ENCODE assay signal across 1 cellular context in the genomic region with DNA sequence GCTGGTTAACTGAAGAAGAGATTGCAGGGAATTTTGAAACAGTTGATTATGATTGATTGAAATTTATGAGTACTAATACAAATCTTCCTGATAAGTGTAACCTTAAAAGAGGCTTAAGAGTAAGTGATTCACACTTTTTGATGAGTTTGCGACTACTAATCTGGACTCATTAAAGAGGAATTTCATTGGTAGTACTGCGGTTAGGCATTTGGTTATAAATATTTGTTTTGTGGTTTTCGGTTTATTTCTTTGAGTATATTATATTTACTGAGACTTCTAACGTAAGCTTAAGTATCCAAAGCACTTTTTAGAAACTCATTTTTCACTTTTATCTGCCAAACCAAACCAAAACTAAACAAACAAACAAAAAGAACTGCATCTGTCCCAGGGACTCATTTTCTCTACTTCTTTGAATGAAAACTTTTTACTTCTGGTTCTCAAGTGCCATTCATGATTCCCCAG.
TF ChIP-seq lines count a peak whose summit lies in the region.

No MANE protein-coding gene starts in this region.

TF ChIP-seq in HEK293, 187 proteins besides CTCF, POLR2A, EP300 and RAD21 (continued from another document and continues in another):
- TF ChIP-seq, protein P1, sequence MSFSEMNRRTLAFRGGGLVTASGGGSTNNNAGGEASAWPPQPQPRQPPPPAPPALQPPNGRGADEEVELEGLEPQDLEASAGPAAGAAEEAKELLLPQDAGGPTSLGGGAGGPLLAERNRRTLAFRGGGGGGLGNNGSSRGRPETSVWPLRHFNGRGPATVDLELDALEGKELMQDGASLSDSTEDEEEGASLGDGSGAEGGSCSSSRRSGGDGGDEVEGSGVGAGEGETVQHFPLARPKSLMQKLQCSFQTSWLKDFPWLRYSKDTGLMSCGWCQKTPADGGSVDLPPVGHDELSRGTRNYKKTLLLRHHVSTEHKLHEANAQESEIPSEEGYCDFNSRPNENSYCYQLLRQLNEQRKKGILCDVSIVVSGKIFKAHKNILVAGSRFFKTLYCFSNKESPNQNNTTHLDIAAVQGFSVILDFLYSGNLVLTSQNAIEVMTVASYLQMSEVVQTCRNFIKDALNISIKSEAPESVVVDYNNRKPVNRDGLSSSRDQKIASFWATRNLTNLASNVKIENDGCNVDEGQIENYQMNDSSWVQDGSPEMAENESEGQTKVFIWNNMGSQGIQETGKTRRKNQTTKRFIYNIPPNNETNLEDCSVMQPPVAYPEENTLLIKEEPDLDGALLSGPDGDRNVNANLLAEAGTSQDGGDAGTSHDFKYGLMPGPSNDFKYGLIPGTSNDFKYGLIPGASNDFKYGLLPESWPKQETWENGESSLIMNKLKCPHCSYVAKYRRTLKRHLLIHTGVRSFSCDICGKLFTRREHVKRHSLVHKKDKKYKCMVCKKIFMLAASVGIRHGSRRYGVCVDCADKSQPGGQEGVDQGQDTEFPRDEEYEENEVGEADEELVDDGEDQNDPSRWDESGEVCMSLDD (tag by site-specific recombination; IDR thresholded peaks at IDR 0.05) = no peak
- TF ChIP-seq, protein P2, sequence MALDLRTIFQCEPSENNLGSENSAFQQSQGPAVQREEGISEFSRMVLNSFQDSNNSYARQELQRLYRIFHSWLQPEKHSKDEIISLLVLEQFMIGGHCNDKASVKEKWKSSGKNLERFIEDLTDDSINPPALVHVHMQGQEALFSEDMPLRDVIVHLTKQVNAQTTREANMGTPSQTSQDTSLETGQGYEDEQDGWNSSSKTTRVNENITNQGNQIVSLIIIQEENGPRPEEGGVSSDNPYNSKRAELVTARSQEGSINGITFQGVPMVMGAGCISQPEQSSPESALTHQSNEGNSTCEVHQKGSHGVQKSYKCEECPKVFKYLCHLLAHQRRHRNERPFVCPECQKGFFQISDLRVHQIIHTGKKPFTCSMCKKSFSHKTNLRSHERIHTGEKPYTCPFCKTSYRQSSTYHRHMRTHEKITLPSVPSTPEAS (tag by site-specific recombination; IDR thresholded peaks at IDR 0.05) = 0 out of 2 replicates have a peak, but pooled peaks have one; percentile 9
- TF ChIP-seq RBAK (tag by site-specific recombination; IDR thresholded peaks at IDR 0.05) = no peak
- TF ChIP-seq, protein P3, sequence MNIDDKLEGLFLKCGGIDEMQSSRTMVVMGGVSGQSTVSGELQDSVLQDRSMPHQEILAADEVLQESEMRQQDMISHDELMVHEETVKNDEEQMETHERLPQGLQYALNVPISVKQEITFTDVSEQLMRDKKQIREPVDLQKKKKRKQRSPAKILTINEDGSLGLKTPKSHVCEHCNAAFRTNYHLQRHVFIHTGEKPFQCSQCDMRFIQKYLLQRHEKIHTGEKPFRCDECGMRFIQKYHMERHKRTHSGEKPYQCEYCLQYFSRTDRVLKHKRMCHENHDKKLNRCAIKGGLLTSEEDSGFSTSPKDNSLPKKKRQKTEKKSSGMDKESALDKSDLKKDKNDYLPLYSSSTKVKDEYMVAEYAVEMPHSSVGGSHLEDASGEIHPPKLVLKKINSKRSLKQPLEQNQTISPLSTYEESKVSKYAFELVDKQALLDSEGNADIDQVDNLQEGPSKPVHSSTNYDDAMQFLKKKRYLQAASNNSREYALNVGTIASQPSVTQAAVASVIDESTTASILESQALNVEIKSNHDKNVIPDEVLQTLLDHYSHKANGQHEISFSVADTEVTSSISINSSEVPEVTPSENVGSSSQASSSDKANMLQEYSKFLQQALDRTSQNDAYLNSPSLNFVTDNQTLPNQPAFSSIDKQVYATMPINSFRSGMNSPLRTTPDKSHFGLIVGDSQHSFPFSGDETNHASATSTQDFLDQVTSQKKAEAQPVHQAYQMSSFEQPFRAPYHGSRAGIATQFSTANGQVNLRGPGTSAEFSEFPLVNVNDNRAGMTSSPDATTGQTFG (tag by site-specific recombination; IDR thresholded peaks at IDR 0.05; ENCODE audit: borderline replicate concordance) = no peak
- TF ChIP-seq ZNF302 (tag by site-specific recombination; IDR thresholded peaks at IDR 0.05; ENCODE audit: low read depth) = no peak
- TF ChIP-seq ZNF121 (tag by site-specific recombination; IDR thresholded peaks at IDR 0.05) = no peak
- TF ChIP-seq ZNF510 (tag by site-specific recombination; IDR thresholded peaks at IDR 0.05; ENCODE audit: insufficient replicate concordance) = no peak
- peak; percentile 32; the same call in 1 of the 2 replicates for TF ChIP-seq ZNF394 (tag by site-specific recombination; IDR thresholded peaks at IDR 0.05; ENCODE audit: borderline replicate concordance)
- TF ChIP-seq ZNF112 (tag by site-specific recombination; IDR thresholded peaks at IDR 0.05) = no peak
- TF ChIP-seq SALL2 (tag by site-specific recombination; IDR thresholded peaks at IDR 0.05; ENCODE audit: borderline replicate concordance) = no peak
- no peak for TF ChIP-seq KLF16 (tag by site-specific recombination; IDR thresholded peaks at IDR 0.05)
- no peak for TF ChIP-seq ZNF529 (tag by site-specific recombination; IDR thresholded peaks at IDR 0.05; ENCODE audit: insufficient replicate concordance)
- no peak for TF ChIP-seq ZNF776 (tag by site-specific recombination; IDR thresholded peaks at IDR 0.05; ENCODE audit: borderline replicate concordance)
- TF ChIP-seq ZNF629 (tag by site-specific recombination; IDR thresholded peaks at IDR 0.05) = peak; percentile 74
- no peak for TF ChIP-seq ZNF175 (tag by site-specific recombination; IDR thresholded peaks at IDR 0.05)
- TF ChIP-seq, protein P4, sequence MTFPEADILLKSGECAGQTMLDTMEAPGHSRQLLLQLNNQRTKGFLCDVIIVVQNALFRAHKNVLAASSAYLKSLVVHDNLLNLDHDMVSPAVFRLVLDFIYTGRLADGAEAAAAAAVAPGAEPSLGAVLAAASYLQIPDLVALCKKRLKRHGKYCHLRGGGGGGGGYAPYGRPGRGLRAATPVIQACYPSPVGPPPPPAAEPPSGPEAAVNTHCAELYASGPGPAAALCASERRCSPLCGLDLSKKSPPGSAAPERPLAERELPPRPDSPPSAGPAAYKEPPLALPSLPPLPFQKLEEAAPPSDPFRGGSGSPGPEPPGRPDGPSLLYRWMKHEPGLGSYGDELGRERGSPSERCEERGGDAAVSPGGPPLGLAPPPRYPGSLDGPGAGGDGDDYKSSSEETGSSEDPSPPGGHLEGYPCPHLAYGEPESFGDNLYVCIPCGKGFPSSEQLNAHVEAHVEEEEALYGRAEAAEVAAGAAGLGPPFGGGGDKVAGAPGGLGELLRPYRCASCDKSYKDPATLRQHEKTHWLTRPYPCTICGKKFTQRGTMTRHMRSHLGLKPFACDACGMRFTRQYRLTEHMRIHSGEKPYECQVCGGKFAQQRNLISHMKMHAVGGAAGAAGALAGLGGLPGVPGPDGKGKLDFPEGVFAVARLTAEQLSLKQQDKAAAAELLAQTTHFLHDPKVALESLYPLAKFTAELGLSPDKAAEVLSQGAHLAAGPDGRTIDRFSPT (tag by site-specific recombination; IDR thresholded peaks at IDR 0.05) = peak; percentile 66
- no peak for TF ChIP-seq ZNF23 (tag by site-specific recombination; IDR thresholded peaks at IDR 0.05; ENCODE audit: borderline replicate concordance)
- TF ChIP-seq ZNF274 (IDR thresholded peaks at IDR 0.05; ENCODE audit: low read length) = no peak
- no peak for TF ChIP-seq ZNF274 (tag by site-specific recombination; IDR thresholded peaks at IDR 0.05; ENCODE audit: borderline replicate concordance)
- TF ChIP-seq GLIS2 (tag by site-specific recombination; IDR thresholded peaks at IDR 0.05) = no peak
- TF ChIP-seq, protein P5, sequence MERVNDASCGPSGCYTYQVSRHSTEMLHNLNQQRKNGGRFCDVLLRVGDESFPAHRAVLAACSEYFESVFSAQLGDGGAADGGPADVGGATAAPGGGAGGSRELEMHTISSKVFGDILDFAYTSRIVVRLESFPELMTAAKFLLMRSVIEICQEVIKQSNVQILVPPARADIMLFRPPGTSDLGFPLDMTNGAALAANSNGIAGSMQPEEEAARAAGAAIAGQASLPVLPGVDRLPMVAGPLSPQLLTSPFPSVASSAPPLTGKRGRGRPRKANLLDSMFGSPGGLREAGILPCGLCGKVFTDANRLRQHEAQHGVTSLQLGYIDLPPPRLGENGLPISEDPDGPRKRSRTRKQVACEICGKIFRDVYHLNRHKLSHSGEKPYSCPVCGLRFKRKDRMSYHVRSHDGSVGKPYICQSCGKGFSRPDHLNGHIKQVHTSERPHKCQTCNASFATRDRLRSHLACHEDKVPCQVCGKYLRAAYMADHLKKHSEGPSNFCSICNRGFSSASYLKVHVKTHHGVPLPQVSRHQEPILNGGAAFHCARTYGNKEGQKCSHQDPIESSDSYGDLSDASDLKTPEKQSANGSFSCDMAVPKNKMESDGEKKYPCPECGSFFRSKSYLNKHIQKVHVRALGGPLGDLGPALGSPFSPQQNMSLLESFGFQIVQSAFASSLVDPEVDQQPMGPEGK (tag by site-specific recombination; IDR thresholded peaks at IDR 0.05) = no peak
- no peak for TF ChIP-seq YY1 (tag by site-specific recombination; IDR thresholded peaks at IDR 0.05)
- TF ChIP-seq, protein P6, sequence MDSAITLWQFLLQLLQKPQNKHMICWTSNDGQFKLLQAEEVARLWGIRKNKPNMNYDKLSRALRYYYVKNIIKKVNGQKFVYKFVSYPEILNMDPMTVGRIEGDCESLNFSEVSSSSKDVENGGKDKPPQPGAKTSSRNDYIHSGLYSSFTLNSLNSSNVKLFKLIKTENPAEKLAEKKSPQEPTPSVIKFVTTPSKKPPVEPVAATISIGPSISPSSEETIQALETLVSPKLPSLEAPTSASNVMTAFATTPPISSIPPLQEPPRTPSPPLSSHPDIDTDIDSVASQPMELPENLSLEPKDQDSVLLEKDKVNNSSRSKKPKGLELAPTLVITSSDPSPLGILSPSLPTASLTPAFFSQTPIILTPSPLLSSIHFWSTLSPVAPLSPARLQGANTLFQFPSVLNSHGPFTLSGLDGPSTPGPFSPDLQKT (IDR thresholded peaks at IDR 0.05; ENCODE audit: borderline replicate concordance, low read depth, low read length) = no peak
- TF ChIP-seq, protein P7, sequence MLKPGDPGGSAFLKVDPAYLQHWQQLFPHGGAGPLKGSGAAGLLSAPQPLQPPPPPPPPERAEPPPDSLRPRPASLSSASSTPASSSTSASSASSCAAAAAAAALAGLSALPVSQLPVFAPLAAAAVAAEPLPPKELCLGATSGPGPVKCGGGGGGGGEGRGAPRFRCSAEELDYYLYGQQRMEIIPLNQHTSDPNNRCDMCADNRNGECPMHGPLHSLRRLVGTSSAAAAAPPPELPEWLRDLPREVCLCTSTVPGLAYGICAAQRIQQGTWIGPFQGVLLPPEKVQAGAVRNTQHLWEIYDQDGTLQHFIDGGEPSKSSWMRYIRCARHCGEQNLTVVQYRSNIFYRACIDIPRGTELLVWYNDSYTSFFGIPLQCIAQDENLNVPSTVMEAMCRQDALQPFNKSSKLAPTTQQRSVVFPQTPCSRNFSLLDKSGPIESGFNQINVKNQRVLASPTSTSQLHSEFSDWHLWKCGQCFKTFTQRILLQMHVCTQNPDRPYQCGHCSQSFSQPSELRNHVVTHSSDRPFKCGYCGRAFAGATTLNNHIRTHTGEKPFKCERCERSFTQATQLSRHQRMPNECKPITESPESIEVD (tag by site-specific recombination; IDR thresholded peaks at IDR 0.05) = peak; percentile 90
- TF ChIP-seq ZNF660 (tag by site-specific recombination; IDR thresholded peaks at IDR 0.05) = no peak
- TF ChIP-seq ZNF658 (tag by site-specific recombination; IDR thresholded peaks at IDR 0.05) = no peak
- no peak for TF ChIP-seq ZNF214 (tag by site-specific recombination; IDR thresholded peaks at IDR 0.05; ENCODE audit: borderline replicate concordance)
- TF ChIP-seq, protein P8, sequence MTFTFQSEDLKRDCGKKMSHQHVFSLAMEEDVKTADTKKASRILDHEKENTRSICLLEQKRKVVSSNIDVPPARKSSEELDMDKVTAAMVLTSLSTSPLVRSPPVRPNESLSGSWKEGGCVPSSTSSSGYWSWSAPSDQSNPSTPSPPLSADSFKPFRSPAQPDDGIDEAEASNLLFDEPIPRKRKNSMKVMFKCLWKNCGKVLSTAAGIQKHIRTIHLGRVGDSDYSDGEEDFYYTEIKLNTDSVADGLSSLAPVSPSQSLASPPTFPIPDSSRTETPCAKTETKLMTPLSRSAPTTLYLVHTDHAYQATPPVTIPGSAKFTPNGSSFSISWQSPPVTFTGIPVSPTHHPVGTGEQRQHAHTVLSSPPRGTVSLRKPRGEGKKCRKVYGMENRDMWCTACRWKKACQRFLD (tag by site-specific recombination; IDR thresholded peaks at IDR 0.05) = no peak
- TF ChIP-seq ZNF670 (tag by site-specific recombination; IDR thresholded peaks at IDR 0.05; ENCODE audit: low read depth) = no peak
- no peak for TF ChIP-seq ZNF626 (tag by site-specific recombination; IDR thresholded peaks at IDR 0.05)
- TF ChIP-seq, protein P9, sequence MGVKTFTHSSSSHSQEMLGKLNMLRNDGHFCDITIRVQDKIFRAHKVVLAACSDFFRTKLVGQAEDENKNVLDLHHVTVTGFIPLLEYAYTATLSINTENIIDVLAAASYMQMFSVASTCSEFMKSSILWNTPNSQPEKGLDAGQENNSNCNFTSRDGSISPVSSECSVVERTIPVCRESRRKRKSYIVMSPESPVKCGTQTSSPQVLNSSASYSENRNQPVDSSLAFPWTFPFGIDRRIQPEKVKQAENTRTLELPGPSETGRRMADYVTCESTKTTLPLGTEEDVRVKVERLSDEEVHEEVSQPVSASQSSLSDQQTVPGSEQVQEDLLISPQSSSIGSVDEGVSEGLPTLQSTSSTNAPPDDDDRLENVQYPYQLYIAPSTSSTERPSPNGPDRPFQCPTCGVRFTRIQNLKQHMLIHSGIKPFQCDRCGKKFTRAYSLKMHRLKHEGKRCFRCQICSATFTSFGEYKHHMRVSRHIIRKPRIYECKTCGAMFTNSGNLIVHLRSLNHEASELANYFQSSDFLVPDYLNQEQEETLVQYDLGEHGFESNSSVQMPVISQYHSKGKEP (tag by site-specific recombination; IDR thresholded peaks at IDR 0.05) = no peak; the same call in 1 of the 2 replicates
- no peak for TF ChIP-seq HOXD13 (CRISPR knock-in tag; IDR thresholded peaks at IDR 0.05; ENCODE audit: borderline replicate concordance)
- TF ChIP-seq SP2 (tag by site-specific recombination; IDR thresholded peaks at IDR 0.05) = 0 out of 2 replicates have a peak, but pooled peaks have one; percentile 29
- TF ChIP-seq ZNF677 (tag by site-specific recombination; IDR thresholded peaks at IDR 0.05) = no peak
- TF ChIP-seq ZNF792 (tag by site-specific recombination; IDR thresholded peaks at IDR 0.05) = no peak
- peak; percentile 81; the same call in 1 of the 2 replicates for TF ChIP-seq ZBTB1 (tag by site-specific recombination; IDR thresholded peaks at IDR 0.05)
- no peak for TF ChIP-seq MZF1 (tag by site-specific recombination; IDR thresholded peaks at IDR 0.05; ENCODE audit: borderline replicate concordance)
